In the genomic region with DNA sequence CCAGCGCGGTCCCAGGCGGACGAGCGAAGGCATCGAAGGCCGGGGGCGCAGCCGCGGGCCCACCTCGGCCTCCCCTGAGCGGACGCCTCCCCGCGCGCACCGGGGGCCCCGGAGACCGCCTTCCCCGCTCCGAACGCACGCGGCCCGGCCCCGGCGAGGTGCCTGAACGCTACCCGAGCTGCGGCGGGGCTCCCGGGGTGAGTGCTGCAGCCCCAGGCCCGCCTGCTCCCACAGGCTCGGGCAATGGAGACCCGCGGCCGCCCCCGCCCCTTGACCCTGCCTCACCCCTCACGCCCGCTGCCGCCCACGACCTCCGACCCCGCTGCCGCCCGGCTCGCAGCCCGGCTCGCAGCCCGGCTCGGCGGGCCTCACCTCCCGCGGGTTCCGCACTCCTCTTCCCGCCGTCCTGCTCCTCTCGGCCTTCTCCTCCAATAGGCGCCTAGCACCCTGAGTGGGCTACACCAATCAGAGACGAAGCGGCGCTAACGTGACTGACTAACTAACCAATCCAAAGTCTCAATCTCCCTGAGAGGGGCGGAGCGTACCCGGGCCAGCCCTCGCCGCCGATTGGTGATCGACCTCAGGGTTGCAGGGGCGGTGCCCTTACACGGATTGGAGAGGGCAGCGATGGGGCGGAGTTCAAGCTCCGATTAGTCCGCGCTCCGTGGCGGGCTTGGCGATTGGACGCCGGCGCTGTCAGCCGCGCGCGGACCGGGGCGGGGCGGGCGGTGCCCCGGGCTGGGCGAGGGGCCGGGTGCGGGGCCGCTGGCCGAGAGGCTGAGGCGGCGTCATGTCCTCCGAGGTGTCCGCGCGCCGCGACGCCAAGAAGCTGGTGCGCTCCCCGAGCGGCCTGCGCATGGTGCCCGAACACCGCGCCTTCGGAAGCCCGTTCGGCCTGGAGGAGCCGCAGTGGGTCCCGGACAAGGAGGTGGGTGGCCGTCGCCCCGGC, we compare ENCODE assay signal across 8 cellular contexts. TPM values are rescaled to one million over a fixed set of nuclear protein-coding genes. Genes with fewer than 3 reads are reported as not detected.
DNase-seq lines count a peak whose midpoint lies in the region; ATAC-seq and TF ChIP-seq lines count a peak whose summit lies in the region.

A gene (minus strand): TSS at position 400 of the 949 bp plus-strand sequence. CDS start 4,364 bp downstream, outside the sequence.
A gene (plus strand): TSS at position 759 of the 949 bp plus-strand sequence. CDS start 32 bp downstream, at position 791.

- H3K4me3 Mint-ChIP-seq in effector memory CD8-positive, alpha-beta T cell, result peak within 1 kb of the TSS; percentile 88 to 93

- no peaks in the 10 kb centered on the region for H3K27me3 Mint-ChIP-seq in effector memory CD8-positive, alpha-beta T cell

- ATAC-seq in effector memory CD8-positive, alpha-beta T cell (replicated peaks), result peak; percentile 91

- H3K9me3 Mint-ChIP-seq in effector memory CD8-positive, alpha-beta T cell, result no peaks in the 10 kb centered on the region

- H3K36me3 Mint-ChIP-seq in effector memory CD8-positive, alpha-beta T cell (ENCODE audit: insufficient read depth), result peaks cover 5% of the 10 kb centered on the region

- POLR2A ChIA-PET in activated CD8-positive, alpha-beta memory T cell treated with anti-CD3 and anti-CD28 coated beads for 36 hours (lab: Charles Lee), result interaction anchor here (0.6 to 1.2 kb wide), 4 partner anchors 9 to 1687 kb away, joined by 3 to 6 read pairs (median 3); no protein-coding TSS in a partner anchor

- H3K27ac Mint-ChIP-seq in effector memory CD8-positive, alpha-beta T cell, result peak within 1 kb of the TSS; percentile 92 to 94

- TF ChIP-seq CTCF in GM20000 (IDR thresholded peaks at IDR 0.05; ENCODE audit: extremely low read depth, missing control alignments), result no peak

- DNase-seq in CMK (ENCODE audit: low read depth), result peak; percentile 96
- peak; percentile 100 for DNase-seq in GM20000 (ENCODE audit: low spot score)
- DNase-seq in HT-29 (ENCODE audit: low spot score), result peak; percentile 98
- peak; percentile 99 to 100 for DNase-seq in NOMO-1 (lab: John Stamatoyannopoulos, UW; ENCODE audit: unreplicated experiment in 2 of 2)
- DNase-seq in effector memory CD8-positive, alpha-beta T cell, result peak; percentile 99 to 100 (median 99)
- peak; percentile 99 for DNase-seq in medulla oblongata (ENCODE audit: extremely low spot score)
- DNase-seq in stimulated activated CD8-positive, alpha-beta memory T cell treated with anti-CD3 and anti-CD28 coated beads, Interleukin-12 subunit alpha, Interleukin-12 subunit beta, amount 100 ng/mL, for 1 hour (ENCODE audit: low read depth), result peak; percentile 100

- CTCF ChIA-PET in activated CD8-positive, alpha-beta memory T cell treated with anti-CD3 and anti-CD28 coated beads for 36 hours (lab: Charles Lee), result no interaction called here

- peaks cover 31 to 36% of the 10 kb centered on the region in 2 donors for H3K4me1 Mint-ChIP-seq in effector memory CD8-positive, alpha-beta T cell (ENCODE audit: low read depth in 2 of 2)

RNA-seq across cellular contexts. Expression of the first gene that starts in this region (rescaled TPM):
- 84.5 and 86.3 TPM in 2 replicates for total RNA-seq in HT-29 (2014; rRNA removed; shearing (Covaris generic))
- total RNA-seq in activated CD8-positive, alpha-beta memory T cell treated with anti-CD3 and anti-CD28 coated beads for 36 hours, result 10 to 100 TPM; 60.7 to 63.5 TPM

RNA-seq across cellular contexts. Expression of the second gene that starts in this region (rescaled TPM):
- total RNA-seq in HT-29 (2014; rRNA removed; shearing (Covaris generic)), result 37.6 and 40.0 TPM in 2 replicates
- total RNA-seq in activated CD8-positive, alpha-beta memory T cell treated with anti-CD3 and anti-CD28 coated beads for 36 hours, result 10 to 100 TPM; 15.6 to 15.9 TPM

Comparison
In these comparisons a context has a peak if more than half of its experiments do, and no peak if none do; other contexts are left out.
1. Peak in every context shown above with its lines: DNase-seq and ATAC-seq.